Comparison of ENCODE assay signal across 25 cellular contexts in genomic region chr1:7087888-7088287, GRCh38.
"Had no signal": no experiment of that assay in that cellular context is flagged by ENCODE, and none has a peak within 500 bp of the region (broad histone marks: within the 10 kb centered on the region; RNA-seq: fewer than 3 reads in every experiment).

No MANE protein-coding gene starts in this region.

- H3K9me3 ChIP-seq: stomach, suprapubic skin, testis, thoracic aorta, thyroid gland, tibial artery, tibial nerve, transverse colon, upper lobe of left lung, upper lobe of right lung, uterus, vagina had no signal

- H3K36me3 ChIP-seq: stomach, suprapubic skin, thoracic aorta, thyroid gland, tibial artery, tibial nerve, transverse colon, upper lobe of left lung, upper lobe of right lung, uterus, vagina had no signal

- ATAC-seq: stimulated activated effector memory CD8-positive, alpha-beta T cell treated with anti-CD3 and anti-CD28 coated beads, Interleukin-12 subunit alpha, Interleukin-12 subunit beta, amount 100 ng/mL, for 72 hours; stimulated activated memory B cell treated with anti-CD40 and anti-IgM and Interleukin-4, amounts not matched to agents 10 μg/mL and 1 μg/mL and 100 μg/mL, for 72 hours; stimulated activated naive B cell treated with anti-CD40 and anti-IgM and Interleukin-4, amounts not matched to agents 10 μg/mL and 1 μg/mL and 100 μg/mL, for 72 hours; stimulated activated naive CD8-positive, alpha-beta T cell treated with anti-CD3 and anti-CD28 coated beads, Interleukin-15, amount 100 ng/mL, for 72 hours; upper lobe of right lung had no signal

- H3K4me3 ChIP-seq: stomach, suprapubic skin, testis, thoracic aorta, thyroid gland, tibial artery, tibial nerve, transverse colon, upper lobe of left lung, upper lobe of right lung, uterus, vagina had no signal

- H3K27me3 ChIP-seq: testis, thyroid gland, tibial nerve, transverse colon, upper lobe of left lung, uterus, vagina had no signal

- H3K4me1 ChIP-seq: stomach, suprapubic skin, testis, thyroid gland, tibial artery, tibial nerve, transverse colon, upper lobe of left lung, upper lobe of right lung, uterus, vagina had no signal

- DNase-seq: stimulated activated CD4-positive, alpha-beta T cell treated with anti-CD3 and anti-CD28 coated beads, Interleukin-2, amount 100 ng/mL, for 48 hours; stimulated activated CD4-positive, alpha-beta T cell treated with anti-CD3 and anti-CD28 coated beads, Interleukin-4, amount 100 ng/mL, for 1 hour; stimulated activated CD4-positive, alpha-beta T cell treated with anti-CD3 and anti-CD28 coated beads, Interleukin-4, amount 100 ng/mL, for 24 hours; stimulated activated CD4-positive, alpha-beta T cell treated with anti-CD3 and anti-CD28 coated beads, Interleukin-4, amount 100 ng/mL, for 4 hours; stimulated activated CD8-positive, alpha-beta memory T cell treated with anti-CD3 and anti-CD28 coated beads, Interleukin-4, amount 100 ng/mL, for 48 hours; stimulated activated naive B cell treated with anti-CD40 and anti-IgM and Interleukin-4, amounts not matched to agents 10 μg/mL and 1 μg/mL and 100 μg/mL, for 72 hours; stimulated activated naive CD4-positive, alpha-beta T cell; stimulated activated naive CD4-positive, alpha-beta T cell treated with Interleukin-2 at 50 U/mL for 16 hours; stimulated activated naive CD8-positive, alpha-beta T cell treated with anti-CD3 and anti-CD28 coated beads, Interleukin-15, amount 100 ng/mL, for 72 hours; stomach; substantia nigra; testis; thyroid gland; tibial artery; transverse colon; trophoblast cell; upper lobe of left lung; upper lobe of right lung; uterus had no signal

- H3K27ac ChIP-seq: stomach, suprapubic skin, testis, thoracic aorta, thyroid gland, tibial artery, tibial nerve, transverse colon, upper lobe of left lung, upper lobe of right lung, uterus, vagina had no signal
